Comparison of ENCODE assay signal across 9 cellular contexts in the genomic region with DNA sequence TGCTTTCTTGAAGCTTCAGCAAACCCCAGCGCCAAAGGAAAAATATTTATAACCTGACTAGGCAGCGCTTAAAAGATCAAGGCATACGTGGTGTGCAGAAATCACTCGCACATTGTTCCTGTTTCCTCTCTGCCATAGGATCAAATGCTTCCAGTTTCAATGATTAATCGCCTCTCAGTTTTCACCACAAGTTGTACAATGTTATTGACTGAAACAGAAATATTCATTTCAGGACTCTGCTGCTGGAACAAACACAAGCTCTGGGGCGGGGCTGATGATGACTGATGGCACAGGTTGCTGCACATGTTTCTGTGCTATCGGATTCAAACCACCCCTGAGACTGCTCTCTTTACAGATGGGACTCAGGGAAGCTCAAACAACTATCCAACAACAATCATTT.
DNase-seq lines count a peak whose midpoint lies in the region; ATAC-seq lines count a peak whose summit lies in the region.
"Had no signal": no experiment of that assay in that cellular context is flagged by ENCODE, and none has a peak within 500 bp of the region (broad histone marks: within the 10 kb centered on the region; RNA-seq: fewer than 3 reads in every experiment).

No MANE protein-coding gene starts in this region.

- H3K27me3 Mint-ChIP-seq in activated T-cell treated with anti-CD3 and anti-CD28 coated beads, Interleukin-2, amount 50 U/mL, for 72 hours (ENCODE audit: low read depth), result peaks cover 81% of the 10 kb centered on the region

- peak overlapping the region; percentile 30 to 65 for H3K4me3 Mint-ChIP-seq in activated T-cell treated with anti-CD3 and anti-CD28 coated beads, Interleukin-2, amount 50 U/mL, for 72 hours

- H3K9me3 Mint-ChIP-seq in activated T-cell treated with anti-CD3 and anti-CD28 coated beads, Interleukin-2, amount 50 U/mL, for 72 hours, result peaks cover 2 to 4% of the 10 kb centered on the region in 2 donors

- no peak overlapping the region for H3K27ac Mint-ChIP-seq in activated T-cell treated with anti-CD3 and anti-CD28 coated beads, Interleukin-2, amount 50 U/mL, for 72 hours

- H3K36me3 Mint-ChIP-seq in activated T-cell treated with anti-CD3 and anti-CD28 coated beads, Interleukin-2, amount 50 U/mL, for 72 hours (ENCODE audit: insufficient read depth in 2 of 2), result peaks cover 0 to 6% of the 10 kb centered on the region in 2 donors

- ATAC-seq in HG03108 (IDR thresholded peaks at IDR 0.05; ENCODE audit: unreplicated experiment) (peak; percentile 71), GM19328 (IDR thresholded peaks at IDR 0.05; ENCODE audit: unreplicated experiment) (no peak)
- ATAC-seq in activated T-cell treated with anti-CD3 and anti-CD28 coated beads, Interleukin-2, amount 50 U/mL, for 72 hours (replicated peaks in 1 of 2), result peak; percentile 98 to 99
- ATAC-seq: Panc1 had no signal

- peaks cover 23% of the 10 kb centered on the region for H3K4me1 Mint-ChIP-seq in activated T-cell treated with anti-CD3 and anti-CD28 coated beads, Interleukin-2, amount 50 U/mL, for 72 hours (ENCODE audit: low read depth)

- DNase-seq in NCI-H2107 treated with DMSO at 0.1 percent for 48 hours (lab: John Stamatoyannopoulos, UW; ENCODE audit: unreplicated experiment) (peak; percentile 29), NCI-H2107 (lab: John Stamatoyannopoulos, UW) (no peak), NCI-H1092 treated with DMSO at 0.1 percent for 48 hours (lab: John Stamatoyannopoulos, UW) (no peak), medulla oblongata (ENCODE audit: extremely low spot score) (no peak)
- DNase-seq in activated T-cell treated with anti-CD3 and anti-CD28 coated beads, Interleukin-2, amount 50 U/mL, for 72 hours, result peak; percentile 77 to 85
- DNase-seq in stimulated activated CD4-positive, alpha-beta T cell treated with anti-CD3 and anti-CD28 coated beads, Interleukin-4, amount 100 ng/mL, for 1 hour, result peak; percentile 58

Comparison
In these comparisons a context has a peak if more than half of its experiments do, and no peak if none do; other contexts are left out.
1. DNase-seq: peak in NCI-H2107 treated with DMSO at 0.1 percent for 48 hours (single experiment), activated T-cell treated with anti-CD3 and anti-CD28 coated beads, Interleukin-2, amount 50 U/mL, for 72 hours (2 of 2) and stimulated activated CD4-positive, alpha-beta T cell treated with anti-CD3 and anti-CD28 coated beads, Interleukin-4, amount 100 ng/mL, for 1 hour (single experiment); none in NCI-H2107 (single experiment), NCI-H1092 treated with DMSO at 0.1 percent for 48 hours (single experiment) and medulla oblongata (single experiment).